ENCODE assay signal across 1 cellular context in the genomic region with DNA sequence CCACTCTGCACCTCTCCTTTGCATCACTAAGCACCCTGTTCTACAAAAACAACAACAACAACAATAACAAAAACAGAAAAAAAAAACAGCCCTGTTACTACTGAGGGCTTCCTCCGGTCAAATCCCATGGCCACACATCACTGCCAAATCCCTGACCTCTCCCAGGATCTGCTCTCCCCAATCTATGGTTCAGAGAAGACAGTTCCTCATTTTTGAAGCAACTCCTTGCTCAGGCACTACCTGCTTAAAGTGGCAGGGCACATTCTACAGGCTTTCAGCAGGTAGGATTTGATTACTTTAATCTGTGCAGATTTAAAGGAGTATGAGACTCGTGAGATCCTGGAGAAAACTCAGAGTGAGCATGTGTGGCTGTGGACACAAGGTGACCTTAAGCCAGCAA.
A peak's percentile ranks its signal among the peaks of the same experiment; 100 is the strongest.
TF ChIP-seq lines count a peak whose summit lies in the region.

No MANE protein-coding gene starts in this region.

TF ChIP-seq in K562, 482 proteins besides CTCF, POLR2A, EP300 and RAD21 (continued from another document):
- TF ChIP-seq, protein P1, sequence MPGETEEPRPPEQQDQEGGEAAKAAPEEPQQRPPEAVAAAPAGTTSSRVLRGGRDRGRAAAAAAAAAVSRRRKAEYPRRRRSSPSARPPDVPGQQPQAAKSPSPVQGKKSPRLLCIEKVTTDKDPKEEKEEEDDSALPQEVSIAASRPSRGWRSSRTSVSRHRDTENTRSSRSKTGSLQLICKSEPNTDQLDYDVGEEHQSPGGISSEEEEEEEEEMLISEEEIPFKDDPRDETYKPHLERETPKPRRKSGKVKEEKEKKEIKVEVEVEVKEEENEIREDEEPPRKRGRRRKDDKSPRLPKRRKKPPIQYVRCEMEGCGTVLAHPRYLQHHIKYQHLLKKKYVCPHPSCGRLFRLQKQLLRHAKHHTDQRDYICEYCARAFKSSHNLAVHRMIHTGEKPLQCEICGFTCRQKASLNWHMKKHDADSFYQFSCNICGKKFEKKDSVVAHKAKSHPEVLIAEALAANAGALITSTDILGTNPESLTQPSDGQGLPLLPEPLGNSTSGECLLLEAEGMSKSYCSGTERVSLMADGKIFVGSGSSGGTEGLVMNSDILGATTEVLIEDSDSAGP (CRISPR knock-in tag; IDR thresholded peaks at IDR 0.05), result peak; percentile 48; the same call in 1 of the 2 replicates
- TF ChIP-seq ERF (CRISPR knock-in tag; IDR thresholded peaks at IDR 0.05), result no peak
- TF ChIP-seq PHB (CRISPR knock-in tag; IDR thresholded peaks at IDR 0.05), result no peak
- TF ChIP-seq ELF2 (CRISPR knock-in tag; IDR thresholded peaks at IDR 0.05), result no peak
- TF ChIP-seq, protein P2, sequence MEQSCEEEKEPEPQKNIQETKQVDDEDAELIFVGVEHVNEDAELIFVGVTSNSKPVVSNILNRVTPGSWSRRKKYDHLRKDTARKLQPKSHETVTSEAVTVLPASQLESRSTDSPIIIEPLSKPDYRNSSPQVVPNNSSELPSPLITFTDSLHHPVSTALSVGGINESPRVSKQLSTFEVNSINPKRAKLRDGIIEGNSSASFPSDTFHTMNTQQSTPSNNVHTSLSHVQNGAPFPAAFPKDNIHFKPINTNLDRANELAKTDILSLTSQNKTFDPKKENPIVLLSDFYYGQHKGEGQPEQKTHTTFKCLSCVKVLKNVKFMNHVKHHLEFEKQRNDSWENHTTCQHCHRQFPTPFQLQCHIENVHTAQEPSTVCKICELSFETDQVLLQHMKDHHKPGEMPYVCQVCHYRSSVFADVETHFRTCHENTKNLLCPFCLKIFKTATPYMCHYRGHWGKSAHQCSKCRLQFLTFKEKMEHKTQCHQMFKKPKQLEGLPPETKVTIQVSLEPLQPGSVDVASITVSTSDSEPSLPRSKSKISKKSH (CRISPR knock-in tag; IDR thresholded peaks at IDR 0.05), result no peak
- TF ChIP-seq ZNF668 (CRISPR knock-in tag; IDR thresholded peaks at IDR 0.05), result no peak
- peak; percentile 90 for TF ChIP-seq SPI1 (IDR thresholded peaks at IDR 0.05; ENCODE audit: borderline replicate concordance, low read depth, low read length)
